7 cellular contexts compared by ENCODE assay signal in genomic region chr3:50320853-50321145, GRCh38. TPM values are rescaled to one million over a fixed set of nuclear protein-coding genes. Genes with fewer than 3 reads are reported as not detected.
DNase-seq lines count a peak whose midpoint lies in the region; ATAC-seq and TF ChIP-seq lines count a peak whose summit lies in the region.

No MANE protein-coding gene starts in this region.

- H3K9me3 ChIP-seq in HAP-1 = no peaks in the 10 kb centered on the region
- H3K9me3 ChIP-seq in SJSA1 (replicated peaks) = no peaks in the 10 kb centered on the region
- no peaks in the 10 kb centered on the region for H3K9me3 ChIP-seq in skeletal muscle satellite cell (replicated peaks; ENCODE audit: low read length)

- in situ Hi-C loops in HAP-1 (cut with MboI; ENCODE audit: low sequenced_read_pairs) = no loop called here

- peak overlapping the region; percentile 96 for H3K9ac ChIP-seq in skeletal muscle satellite cell (ENCODE audit: low read depth, low read length)

- H3K27me3 ChIP-seq in HAP-1 (ENCODE audit: low read depth) = no peaks in the 10 kb centered on the region
- H3K27me3 ChIP-seq in SJSA1 (replicated peaks) = no peaks in the 10 kb centered on the region
- no peaks in the 10 kb centered on the region for H3K27me3 ChIP-seq in skeletal muscle satellite cell (ENCODE audit: control insufficient read depth, insufficient read depth, low read length)

- H3K27ac ChIP-seq in SJSA1 = peak overlapping the region; percentile 100

- H3K4me1 ChIP-seq in HAP-1 (peaks cover 10% of the 10 kb centered on the region), SJSA1 (replicated peaks) (peaks cover 24% of the 10 kb centered on the region), skeletal muscle satellite cell (ENCODE audit: control insufficient read depth, insufficient read depth, low read length) (peaks cover 31% of the 10 kb centered on the region)

- TF ChIP-seq CTCF in fibroblast of the aortic adventitia (IDR thresholded peaks at IDR 0.05; ENCODE audit: insufficient read depth, low read length) = no peak

- H3K4me3 ChIP-seq in HAP-1 = peak overlapping the region; percentile 63
- peak overlapping the region; percentile 97 for H3K4me3 ChIP-seq in SJSA1
- peak overlapping the region; percentile 84 for H3K4me3 ChIP-seq in fibroblast of the aortic adventitia (ENCODE audit: low read depth, low read length)
- peak overlapping the region; percentile 73 for H3K4me3 ChIP-seq in skeletal muscle satellite cell (ENCODE audit: low read length)

- peak overlapping the region; percentile 85 for H3K4me2 ChIP-seq in skeletal muscle satellite cell (ENCODE audit: low read length)

- DNase-seq in HAP-1 (ENCODE audit: low spot score in 2 of 2) (no peak), SJSA1 (ENCODE audit: low read depth in 1 of 2, low spot score in 2 of 2) (peak in 1 of 2 experiments; percentile 85), fibroblast of the aortic adventitia (ENCODE audit: low read depth) (peak; percentile 48), ureter (ENCODE audit: low spot score) (no peak)

- ATAC-seq in GM21786 (IDR thresholded peaks at IDR 0.05; ENCODE audit: unreplicated experiment) (no peak), GM18867 (IDR thresholded peaks at IDR 0.05; ENCODE audit: unreplicated experiment) (no peak)

- H3K36me3 ChIP-seq in HAP-1 (replicated peaks) (peaks cover 42% of the 10 kb centered on the region), SJSA1 (peaks cover 49% of the 10 kb centered on the region), skeletal muscle satellite cell (ENCODE audit: insufficient read depth, low read length) (peaks cover 23% of the 10 kb centered on the region)

RNA-seq across cellular contexts. Expression of gene HYAL2, which starts 1.7 kb away (rescaled TPM):
- total RNA-seq in SJSA1 (2014; rRNA removed; shearing (Covaris generic)) = 27.5 and 41.9 TPM in 2 replicates
- 7.8 and 27.0 TPM in 2 replicates for total RNA-seq in fibroblast of the aortic adventitia (ENCODE audit: low replicate concordance)
- 31.7 and 35.4 TPM in 2 replicates for total RNA-seq in skeletal muscle satellite cell (2012; rRNA removed)
- 87.9 TPM for total RNA-seq in ureter

RNA-seq across cellular contexts. Expression of gene TUSC2, which starts 7.2 kb away (rescaled TPM):
- total RNA-seq in SJSA1 (2014; rRNA removed; shearing (Covaris generic)) = 18.7 and 46.7 TPM in 2 replicates
- 11.9 and 15.5 TPM in 2 replicates for total RNA-seq in fibroblast of the aortic adventitia (ENCODE audit: low replicate concordance)
- total RNA-seq in skeletal muscle satellite cell (2012; rRNA removed) = 18.0 and 18.8 TPM in 2 replicates
- 24.7 TPM for total RNA-seq in ureter

RNA-seq across cellular contexts. Expression of gene HYAL1, which starts 17.4 kb away (rescaled TPM):
- total RNA-seq in SJSA1 (2014; rRNA removed; shearing (Covaris generic)) = 0.18 TPM in 1 of 2 replicates, not detected in the other
- total RNA-seq in fibroblast of the aortic adventitia (ENCODE audit: low replicate concordance) = 0.90 TPM in 1 of 2 replicates, not detected in the other
- 4.6 and 11.9 TPM in 2 replicates for total RNA-seq in skeletal muscle satellite cell (2012; rRNA removed)
- 9.8 TPM for total RNA-seq in ureter

RNA-seq across cellular contexts. Expression of gene RASSF1, which starts 19.8 kb away (rescaled TPM):
- total RNA-seq in SJSA1 (2014; rRNA removed; shearing (Covaris generic)) = 17.4 and 21.1 TPM in 2 replicates
- total RNA-seq in fibroblast of the aortic adventitia (ENCODE audit: low replicate concordance) (20.4 and 45.7 TPM in 2 replicates), ureter (21.2 TPM)
- total RNA-seq in skeletal muscle satellite cell (2012; rRNA removed) = 24.8 and 28.4 TPM in 2 replicates

RNA-seq across cellular contexts. Expression of gene HYAL3, which starts 21.6 kb away (rescaled TPM):
- 1.6 and 3.1 TPM in 2 replicates for total RNA-seq in SJSA1 (2014; rRNA removed; shearing (Covaris generic))
- total RNA-seq in fibroblast of the aortic adventitia (ENCODE audit: low replicate concordance) (1.2 and 3.1 TPM in 2 replicates), ureter (1.8 TPM)
- 5.1 and 8.5 TPM in 2 replicates for total RNA-seq in skeletal muscle satellite cell (2012; rRNA removed)
